In genomic region chr1:89844860-89845259, GRCh38 we compare ENCODE assay signal across 13 cellular contexts. TPM values are rescaled to one million over a fixed set of nuclear protein-coding genes. Genes with fewer than 3 reads are reported as not detected.
DNase-seq lines count a peak whose midpoint lies in the region; ATAC-seq, FAIRE-seq and TF ChIP-seq lines count a peak whose summit lies in the region.
"Had no signal": no experiment of that assay in that cellular context is flagged by ENCODE, and none has a peak within 500 bp of the region (broad histone marks: within the 10 kb centered on the region; RNA-seq: fewer than 3 reads in every experiment).

No MANE protein-coding gene starts in this region.

- POLR2A ChIA-PET in A549 (lab: Yijun Ruan, JAX), result no interaction called here

- DNase-seq in A549 (ENCODE audit: low read depth in 1 of 2, low spot score in 1 of 2) (no peak), GM23338 (ENCODE audit: low spot score) (no peak), memory B cell (ENCODE audit: low spot score in 2 of 2) (no peak), DMS153 treated with DMSO at 0.1 percent for 48 hours (lab: John Stamatoyannopoulos, UW; ENCODE audit: unreplicated experiment) (no peak), NCI-H187 treated with DMSO at 0.1 percent for 48 hours (lab: John Stamatoyannopoulos, UW) (no peak), brain microvascular endothelial cell (no peak), SJCRH30 (no peak)
- DNase-seq: cerebellar nuclear complex had no signal

- H3K9me3 Mint-ChIP-seq in GM23338, result no peaks in the 10 kb centered on the region
- no peaks in the 10 kb centered on the region for H3K9me3 Mint-ChIP-seq in activated T-helper 17 cell treated with anti-CD3 and anti-CD28 coated beads, Interleukin-2, amount 50 U/mL, for 72 hours
- no peaks in the 10 kb centered on the region for H3K9me3 Mint-ChIP-seq in memory B cell

- no peaks in the 10 kb centered on the region for H3K9me2 ChIP-seq in GM23338 (ENCODE audit: insufficient read depth)

- no peaks in the 10 kb centered on the region for H3K9me3 ChIP-seq in A549
- H3K9me3 ChIP-seq in SJCRH30 (replicated peaks), result no peaks in the 10 kb centered on the region
- H3K9me3 ChIP-seq: gastroesophageal sphincter had no signal

- H2AFZ ChIP-seq in GM23338, result no peak overlapping the region

- no peak for TF ChIP-seq RAD21 in A549 (conservative IDR thresholded peaks at IDR 0.05 in 1 of 2, IDR thresholded peaks at IDR 0.05 in 1 of 2)

- peak overlapping the region; percentile 97 for H3K27ac ChIP-seq in A549
- H3K27ac ChIP-seq in GM23338 (ENCODE audit: low read depth), result no peak overlapping the region
- no peak overlapping the region for H3K27ac ChIP-seq in brain microvascular endothelial cell
- H3K27ac ChIP-seq in SJCRH30, result no peak overlapping the region
- H3K27ac ChIP-seq: C4-2B had no signal

- no peak for TF ChIP-seq POLR2A in A549 (IDR thresholded peaks at IDR 0.05; ENCODE audit: low read length)

- H3K4me1 Mint-ChIP-seq in GM23338 (peaks cover 39% of the 10 kb centered on the region), memory B cell (peaks cover 24% of the 10 kb centered on the region)
- H3K4me1 Mint-ChIP-seq in activated T-helper 17 cell treated with anti-CD3 and anti-CD28 coated beads, Interleukin-2, amount 50 U/mL, for 72 hours, result peaks cover 20% of the 10 kb centered on the region

- in situ Hi-C loops in brain microvascular endothelial cell (cut with HindIII; ENCODE audit: low pct_ligation_motif_present, low sequenced_read_pairs), result no loop called here

- TF ChIP-seq CTCF in A549 (IDR thresholded peaks at IDR 0.05) (no peak), GM23338 (conservative IDR thresholded peaks at IDR 0.05; ENCODE audit: low read depth in 2 of 2) (no peak), brain microvascular endothelial cell (IDR thresholded peaks at IDR 0.05; ENCODE audit: low read depth, low read length, missing control alignments) (no peak)

- H3K4me1 ChIP-seq in A549 (peaks cover 63% of the 10 kb centered on the region), GM23338 (ENCODE audit: insufficient read depth) (peaks cover 30% of the 10 kb centered on the region), SJCRH30 (no peaks in the 10 kb centered on the region)

- peaks cover 65% of the 10 kb centered on the region for H3K79me2 ChIP-seq in GM23338 (replicated peaks; ENCODE audit: insufficient read depth)

- no peak for TF ChIP-seq EP300 in A549 (IDR thresholded peaks at IDR 0.05)

- no peaks in the 10 kb centered on the region; the same call in 1 of the 2 replicates for H3F3A ChIP-seq in GM23338 (replicated peaks; ENCODE audit: low read depth)

- H3K36me3 ChIP-seq in GM23338 (ENCODE audit: insufficient read depth) (peaks cover 6% of the 10 kb centered on the region; the same call in 1 of the 2 replicates), brain microvascular endothelial cell (replicated peaks) (no peaks in the 10 kb centered on the region), SJCRH30 (no peaks in the 10 kb centered on the region)

- H3K4me2 ChIP-seq in A549 (peak overlapping the region; percentile 80), GM23338 (no peak overlapping the region)

- H3K4me3 ChIP-seq in A549 (peak overlapping the region; percentile 81), GM23338 (no peak overlapping the region), brain microvascular endothelial cell (ENCODE audit: low read depth, low read length) (no peak overlapping the region), SJCRH30 (no peak overlapping the region)
- H3K4me3 ChIP-seq: lung had no signal

- H3K36me3 Mint-ChIP-seq in GM23338 (ENCODE audit: low read depth), result peaks cover 45% of the 10 kb centered on the region
- peaks cover 43% of the 10 kb centered on the region for H3K36me3 Mint-ChIP-seq in activated T-helper 17 cell treated with anti-CD3 and anti-CD28 coated beads, Interleukin-2, amount 50 U/mL, for 72 hours (ENCODE audit: low read depth)
- peaks cover 5% of the 10 kb centered on the region for H3K36me3 Mint-ChIP-seq in memory B cell

- H3K27ac Mint-ChIP-seq in GM23338 (no peak overlapping the region), memory B cell (peak overlapping the region; percentile 86)
- peak overlapping the region; percentile 93 for H3K27ac Mint-ChIP-seq in activated T-helper 17 cell treated with anti-CD3 and anti-CD28 coated beads, Interleukin-2, amount 50 U/mL, for 72 hours

- peaks cover 8% of the 10 kb centered on the region; the same call in 1 of the 2 replicates for H4K20me1 ChIP-seq in GM23338 (replicated peaks; ENCODE audit: insufficient read depth)

- no peak for ATAC-seq in A549
- no peak for ATAC-seq in GM23338
- ATAC-seq in activated T-helper 17 cell treated with anti-CD3 and anti-CD28 coated beads, Interleukin-2, amount 50 U/mL, for 72 hours (replicated peaks), result peak; percentile 52
- ATAC-seq in memory B cell (ENCODE audit: low read depth), result no peak
- ATAC-seq: gastroesophageal sphincter, Right ventricle myocardium inferior had no signal

- WGBS in A549 (ENCODE audit: missing lambda C conversion rate), result 85% methylated on average over 5 of the region's 5 CpGs

- H3K4me3 Mint-ChIP-seq in GM23338 (peak overlapping the region; percentile 2; the same call in 1 of the 3 replicates), memory B cell (peak overlapping the region; percentile 92)
- H3K4me3 Mint-ChIP-seq in activated T-helper 17 cell treated with anti-CD3 and anti-CD28 coated beads, Interleukin-2, amount 50 U/mL, for 72 hours, result peak overlapping the region; percentile 96

- CTCF ChIA-PET in A549 (lab: Yijun Ruan, JAX), result interaction anchor here (1.2 to 2.1 kb wide), 3 partner anchors 10 to 142 kb away, joined by 3 to 7 read pairs (median 5); no protein-coding TSS in a partner anchor

- H3K27me3 ChIP-seq in GM23338 (ENCODE audit: insufficient read depth) (no peaks in the 10 kb centered on the region), brain microvascular endothelial cell (replicated peaks) (no peaks in the 10 kb centered on the region), SJCRH30 (no peaks in the 10 kb centered on the region)
- H3K27me3 ChIP-seq: gastroesophageal sphincter had no signal

- H3K27me3 Mint-ChIP-seq in GM23338 (ENCODE audit: insufficient read depth, low read depth, poor library complexity) (peaks cover 13% of the 10 kb centered on the region), memory B cell (no peaks in the 10 kb centered on the region)
- no peaks in the 10 kb centered on the region for H3K27me3 Mint-ChIP-seq in activated T-helper 17 cell treated with anti-CD3 and anti-CD28 coated beads, Interleukin-2, amount 50 U/mL, for 72 hours

- no peak for FAIRE-seq in A549 (lab: Jason Lieb, UNC)

TF ChIP-seq in A549, 52 proteins besides CTCF, POLR2A, EP300 and RAD21 (continues in another document):
- TF ChIP-seq MAZ (IDR thresholded peaks at IDR 0.05; ENCODE audit: borderline replicate concordance, low read depth, low read length), result no peak
- TF ChIP-seq POLR2AphosphoS2 (conservative IDR thresholded peaks at IDR 0.05; ENCODE audit: low read length), result no peak
- no peak for TF ChIP-seq RARB (CRISPR knock-in tag; IDR thresholded peaks at IDR 0.05)
- TF ChIP-seq PBX3 (IDR thresholded peaks at IDR 0.05), result no peak
- no peak for TF ChIP-seq ZNF302 (CRISPR knock-in tag; IDR thresholded peaks at IDR 0.05)
- TF ChIP-seq CEBPB (IDR thresholded peaks at IDR 0.05), result no peak
- TF ChIP-seq ZFP36 (IDR thresholded peaks at IDR 0.05; ENCODE audit: borderline replicate concordance, partially characterized antibody), result no peak
- no peak for TF ChIP-seq NFE2L2 (conservative IDR thresholded peaks at IDR 0.05; ENCODE audit: low read length)
- no peak for TF ChIP-seq RCOR1 (IDR thresholded peaks at IDR 0.05; ENCODE audit: low read depth, low read length)

TF ChIP-seq in GM23338, 12 proteins besides CTCF, POLR2A, EP300 and RAD21 (continues in another document):
- no peak for TF ChIP-seq EZH2phosphoT487 (IDR thresholded peaks at IDR 0.05; ENCODE audit: unreplicated experiment)
- TF ChIP-seq JUNB (IDR thresholded peaks at IDR 0.05; ENCODE audit: unreplicated experiment), result no peak
- TF ChIP-seq ETS1 (IDR thresholded peaks at IDR 0.05), result no peak
- TF ChIP-seq CREB1 (CRISPR knock-in tag; IDR thresholded peaks at IDR 0.05; ENCODE audit: low read depth), result no peak

RNA-seq across cellular contexts. Expression of gene LRRC8D, which starts 24.0 kb away (rescaled TPM):
- polyA plus RNA-seq in A549 (2011; rRNA removed) (76.7 and 77.4 TPM in 2 replicates), A549 (2017; fragmentation: RNase III; extraction: RNeasy Plus Mini Kit Qiagen cat#74134 plus additional on column Dnase treatment) (41.8 to 49.7 TPM (median 47.0 TPM) in 3 replicates), GM23338 (2016; fragmentation: Nextera tagmentation; extraction: Ambion mirVana) (22.4 and 23.6 TPM in 2 replicates)
- 40.4 and 48.8 TPM in 2 replicates for polyA plus RNA-seq in A549 (2012; cell fraction: cytosol; rRNA removed)
- polyA plus RNA-seq in A549 (2012; cell fraction: nucleus; rRNA removed), result 32.9 and 46.0 TPM in 2 replicates
- 77.8 and 84.0 TPM in 2 replicates for polyA minus RNA-seq in A549 (2011; rRNA and poly(A)+ RNA removed)
- 48.1 and 48.8 TPM in 2 replicates for total RNA-seq in GM23338 (2014; rRNA removed; shearing (Covaris generic))
- total RNA-seq in activated T-helper 17 cell treated with anti-CD3 and anti-CD28 coated beads, Interleukin-2, amount 50 U/mL, for 72 hours, result 10 to 100 TPM; 15.2 to 24.0 TPM
- 13.4 and 16.1 TPM in 2 replicates for total RNA-seq in SJCRH30 (2014; rRNA removed; shearing (Covaris generic))

Comparison
In these comparisons a context has a peak if more than half of its experiments do, and no peak if none do; other contexts are left out.
1. H3K27ac ChIP-seq: peak in A549 (2 of 2); none in GM23338 (single experiment), brain microvascular endothelial cell (single experiment) and SJCRH30 (single experiment).
2. H3K4me3 Mint-ChIP-seq: peak in every context shown above with its lines; median percentile 96 in activated T-helper 17 cell treated with anti-CD3 and anti-CD28 coated beads, Interleukin-2, amount 50 U/mL, for 72 hours; 92 in memory B cell; 2 in GM23338.